In the genomic region with DNA sequence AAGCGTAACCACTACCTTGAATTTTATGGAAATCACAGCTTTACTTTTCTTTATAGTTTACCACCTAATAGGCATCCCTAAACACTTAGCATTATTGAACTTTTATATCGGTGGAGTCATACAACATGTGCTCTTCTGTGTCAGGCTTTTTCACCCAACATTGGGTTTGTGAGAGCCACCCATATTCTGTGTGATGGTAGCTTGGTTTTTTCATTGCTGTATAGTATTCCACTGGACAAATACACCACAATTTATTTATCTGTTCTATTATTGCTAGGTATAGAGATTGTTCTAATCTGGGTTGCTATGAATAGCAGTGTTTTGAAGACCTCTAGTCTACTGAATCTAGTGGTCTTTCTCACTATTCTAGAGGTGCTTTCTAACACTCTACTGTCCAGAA, we compare ENCODE assay signal across 3 cellular contexts.
A peak's percentile ranks its signal among the peaks of the same experiment; 100 is the strongest.
TF ChIP-seq lines count a peak whose summit lies in the region.

No MANE protein-coding gene starts in this region.

TF ChIP-seq in HEK293, 187 proteins besides CTCF, POLR2A, EP300 and RAD21:
- TF ChIP-seq ZNF146 (tag by site-specific recombination; IDR thresholded peaks at IDR 0.05) (peak; percentile 23; the same call in 1 of the 2 replicates), ZNF221 (tag by site-specific recombination; IDR thresholded peaks at IDR 0.05; ENCODE audit: borderline replicate concordance) (no peak)
- TF ChIP-seq, protein P1, sequence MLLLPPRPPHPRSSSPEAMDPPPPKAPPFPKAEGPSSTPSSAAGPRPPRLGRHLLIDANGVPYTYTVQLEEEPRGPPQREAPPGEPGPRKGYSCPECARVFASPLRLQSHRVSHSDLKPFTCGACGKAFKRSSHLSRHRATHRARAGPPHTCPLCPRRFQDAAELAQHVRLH (tag by site-specific recombination; IDR thresholded peaks at IDR 0.05): peak; percentile 45; the same call in 1 of the 2 replicates
TF ChIP-seq in HEK293: peak in this region for 2.

TF ChIP-seq in K562, 482 proteins besides CTCF, POLR2A, EP300 and RAD21:
- no peak for TF ChIP-seq MYBL2 (IDR thresholded peaks at IDR 0.05; ENCODE audit: low read depth)
- no peak for TF ChIP-seq MYBL2 (CRISPR knock-in tag; IDR thresholded peaks at IDR 0.05; ENCODE audit: borderline replicate concordance)
- peak; percentile 70; the same call in 1 of the 2 replicates for TF ChIP-seq ADNP (tag; IDR thresholded peaks at IDR 0.05)
- TF ChIP-seq RBM25 (IDR thresholded peaks at IDR 0.05; ENCODE audit: low read depth, low read length, severe bottlenecking): peak; percentile 81
- peak in 1 of 2 experiments; percentile 33; a peak in 1 of 4 replicates for TF ChIP-seq KDM1A (IDR thresholded peaks at IDR 0.05)
- TF ChIP-seq, protein P2, sequence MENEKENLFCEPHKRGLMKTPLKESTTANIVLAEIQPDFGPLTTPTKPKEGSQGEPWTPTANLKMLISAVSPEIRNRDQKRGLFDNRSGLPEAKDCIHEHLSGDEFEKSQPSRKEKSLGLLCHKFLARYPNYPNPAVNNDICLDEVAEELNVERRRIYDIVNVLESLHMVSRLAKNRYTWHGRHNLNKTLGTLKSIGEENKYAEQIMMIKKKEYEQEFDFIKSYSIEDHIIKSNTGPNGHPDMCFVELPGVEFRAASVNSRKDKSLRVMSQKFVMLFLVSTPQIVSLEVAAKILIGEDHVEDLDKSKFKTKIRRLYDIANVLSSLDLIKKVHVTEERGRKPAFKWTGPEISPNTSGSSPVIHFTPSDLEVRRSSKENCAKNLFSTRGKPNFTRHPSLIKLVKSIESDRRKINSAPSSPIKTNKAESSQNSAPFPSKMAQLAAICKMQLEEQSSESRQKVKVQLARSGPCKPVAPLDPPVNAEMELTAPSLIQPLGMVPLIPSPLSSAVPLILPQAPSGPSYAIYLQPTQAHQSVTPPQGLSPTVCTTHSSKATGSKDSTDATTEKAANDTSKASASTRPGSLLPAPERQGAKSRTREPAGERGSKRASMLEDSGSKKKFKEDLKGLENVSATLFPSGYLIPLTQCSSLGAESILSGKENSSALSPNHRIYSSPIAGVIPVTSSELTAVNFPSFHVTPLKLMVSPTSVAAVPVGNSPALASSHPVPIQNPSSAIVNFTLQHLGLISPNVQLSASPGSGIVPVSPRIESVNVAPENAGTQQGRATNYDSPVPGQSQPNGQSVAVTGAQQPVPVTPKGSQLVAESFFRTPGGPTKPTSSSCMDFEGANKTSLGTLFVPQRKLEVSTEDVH (IDR thresholded peaks at IDR 0.05; ENCODE audit: low read depth, partially characterized antibody): no peak
- TF ChIP-seq BCOR (IDR thresholded peaks at IDR 0.05): peak; percentile 55; the same call in 1 of the 2 replicates
- TF ChIP-seq ZNF146 (CRISPR knock-in tag; IDR thresholded peaks at IDR 0.05; ENCODE audit: unreplicated experiment): peak; percentile 89

TF ChIP-seq in HepG2, 621 proteins besides CTCF, POLR2A, EP300 and RAD21:
- TF ChIP-seq ZZZ3 (CRISPR knock-in tag; IDR thresholded peaks at IDR 0.05; ENCODE audit: borderline replicate concordance) (no peak), ZNF615 (CRISPR knock-in tag; IDR thresholded peaks at IDR 0.05; ENCODE audit: borderline replicate concordance) (no peak), ZNF672 (CRISPR knock-in tag; IDR thresholded peaks at IDR 0.05) (no peak)
